ENCODE assay signal across 17 cellular contexts in the genomic region with DNA sequence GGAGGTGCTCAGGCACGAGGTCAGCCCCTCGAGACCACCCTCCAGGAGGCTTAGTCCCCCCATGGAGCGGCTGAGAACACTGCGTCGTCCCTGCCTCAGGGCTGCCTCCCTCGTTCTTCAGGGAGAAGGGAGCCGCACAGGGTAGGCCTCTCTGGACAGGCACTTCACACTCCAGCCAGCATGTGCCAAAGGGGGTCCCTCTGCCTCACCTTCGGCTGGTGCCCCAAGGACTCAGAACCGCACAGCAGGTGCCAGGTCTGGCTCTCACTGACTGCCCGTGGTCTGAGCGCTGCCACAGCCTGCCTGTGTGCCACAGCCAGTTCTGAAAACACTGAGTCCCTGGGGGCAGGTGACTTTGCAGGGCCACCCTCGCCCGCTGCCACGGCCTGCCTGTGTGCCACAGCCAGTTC. TPM values are rescaled to one million over a fixed set of nuclear protein-coding genes. Genes with fewer than 3 reads are reported as not detected.
DNase-seq lines count a peak whose midpoint lies in the region; ATAC-seq and TF ChIP-seq lines count a peak whose summit lies in the region.
"Had no signal": no experiment of that assay in that cellular context is flagged by ENCODE, and none has a peak within 500 bp of the region (broad histone marks: within the 10 kb centered on the region; RNA-seq: fewer than 3 reads in every experiment).

No MANE protein-coding gene starts in this region.

- in situ Hi-C loops in ACHN (cut with HindIII; ENCODE audit: low pct_ligation_motif_present, low pct_unique_long_range_greater_than_20kb, low sequenced_read_pairs), result no loop called here

- no peaks in the 10 kb centered on the region for H3K9me3 Mint-ChIP-seq in natural killer cell treated with Interleukin-12 subunit alpha and Interleukin-12 subunit beta and Interleukin-15 and Interleukin-18, amount 100 ng/mL, for 72 hours
- no peaks in the 10 kb centered on the region for H3K9me3 Mint-ChIP-seq in natural killer cell
- no peaks in the 10 kb centered on the region for H3K9me3 Mint-ChIP-seq in endodermal cell
- H3K9me3 Mint-ChIP-seq in neural progenitor cell, result no peaks in the 10 kb centered on the region
- H3K9me3 Mint-ChIP-seq: CD4-positive, alpha-beta T cell; H9 had no signal

- H3K27ac ChIP-seq in endodermal cell (ENCODE audit: low read depth, low read length) (no peak overlapping the region), neural progenitor cell (no peak overlapping the region)
- H3K27ac ChIP-seq: SJCRH30 had no signal

- H3K27me3 Mint-ChIP-seq in natural killer cell treated with Interleukin-12 subunit alpha and Interleukin-12 subunit beta and Interleukin-15 and Interleukin-18, amount 100 ng/mL, for 72 hours, result no peaks in the 10 kb centered on the region
- peaks cover 0 to 8% of the 10 kb centered on the region in 2 donors for H3K27me3 Mint-ChIP-seq in natural killer cell (ENCODE audit: low read depth in 2 of 2)
- H3K27me3 Mint-ChIP-seq in endodermal cell (ENCODE audit: insufficient read depth), result peaks cover 7% of the 10 kb centered on the region
- peaks cover 13% of the 10 kb centered on the region for H3K27me3 Mint-ChIP-seq in neural progenitor cell (ENCODE audit: insufficient read depth, low read depth)
- H3K27me3 Mint-ChIP-seq: CD4-positive, alpha-beta T cell had no signal

- H3K4me2 ChIP-seq in neural progenitor cell, result no peak overlapping the region

- H3K4me3 ChIP-seq in endodermal cell (ENCODE audit: low read length), result no peak overlapping the region
- H3K4me3 ChIP-seq in neural progenitor cell, result no peak overlapping the region
- H3K4me3 ChIP-seq: SJCRH30 had no signal

- H3K9ac ChIP-seq in endodermal cell (ENCODE audit: extremely low read depth, low read length, poor library complexity, severe bottlenecking), result no peak overlapping the region
- H3K9ac ChIP-seq in neural progenitor cell, result no peak overlapping the region

- 72 to 81% methylated on average over 6 to 11 of the region's 14 CpGs for WGBS in endodermal cell (ENCODE audit: insufficient coverage in 1 of 2, insufficient read length in 1 of 2), 2 experiments

- no peaks in the 10 kb centered on the region for H3K79me2 ChIP-seq in neural progenitor cell (ENCODE audit: low read depth)

- H2AFZ ChIP-seq in neural progenitor cell (replicated peaks), result no peak overlapping the region

- peaks cover 23 to 26% of the 10 kb centered on the region in 2 donors for H3K4me1 Mint-ChIP-seq in natural killer cell treated with Interleukin-12 subunit alpha and Interleukin-12 subunit beta and Interleukin-15 and Interleukin-18, amount 100 ng/mL, for 72 hours (ENCODE audit: low read depth in 2 of 2)
- H3K4me1 Mint-ChIP-seq in natural killer cell, result peaks cover 2 to 6% of the 10 kb centered on the region in 2 donors
- H3K4me1 Mint-ChIP-seq in endodermal cell, result no peaks in the 10 kb centered on the region
- peaks cover 7% of the 10 kb centered on the region for H3K4me1 Mint-ChIP-seq in neural progenitor cell

- H3K4me1 ChIP-seq in endodermal cell (ENCODE audit: control insufficient read depth, insufficient read depth, low read length) (no peaks in the 10 kb centered on the region), neural progenitor cell (peaks cover 8% of the 10 kb centered on the region)
- H3K4me1 ChIP-seq: SJCRH30 had no signal

- H3K9me3 ChIP-seq in endodermal cell (ENCODE audit: control insufficient read depth, low read length) (no peaks in the 10 kb centered on the region), neural progenitor cell (ENCODE audit: low read depth) (no peaks in the 10 kb centered on the region)
- H3K9me3 ChIP-seq: SJCRH30 had no signal

- ATAC-seq in natural killer cell treated with Interleukin-12 subunit alpha and Interleukin-12 subunit beta and Interleukin-15 and Interleukin-18, amount 100 ng/mL, for 72 hours, result no peak
- ATAC-seq in natural killer cell, result no peak
- no peak for ATAC-seq in GM18907 (IDR thresholded peaks at IDR 0.05; ENCODE audit: unreplicated experiment)
- ATAC-seq in GM18861 (IDR thresholded peaks at IDR 0.05; ENCODE audit: unreplicated experiment), result no peak

- intact Hi-C loops in natural killer cell (cut with micrococcal nuclease), result no loop called here

- H3F3A ChIP-seq in neural progenitor cell (ENCODE audit: low read depth), result peaks cover 6% of the 10 kb centered on the region

- peak overlapping the region; percentile 60 to 83 for H3K27ac Mint-ChIP-seq in natural killer cell treated with Interleukin-12 subunit alpha and Interleukin-12 subunit beta and Interleukin-15 and Interleukin-18, amount 100 ng/mL, for 72 hours
- H3K27ac Mint-ChIP-seq in natural killer cell (no peak overlapping the region), endodermal cell (no peak overlapping the region), neural progenitor cell (no peak overlapping the region)
- H3K27ac Mint-ChIP-seq: CD4-positive, alpha-beta T cell had no signal

- H3K36me3 ChIP-seq in endodermal cell (ENCODE audit: control insufficient read depth, insufficient read depth, low read length), result no peaks in the 10 kb centered on the region
- no peaks in the 10 kb centered on the region for H3K36me3 ChIP-seq in neural progenitor cell
- H3K36me3 ChIP-seq: SJCRH30 had no signal

- H3K36me3 Mint-ChIP-seq in natural killer cell treated with Interleukin-12 subunit alpha and Interleukin-12 subunit beta and Interleukin-15 and Interleukin-18, amount 100 ng/mL, for 72 hours, result peaks cover 20% of the 10 kb centered on the region
- H3K36me3 Mint-ChIP-seq in natural killer cell (no peaks in the 10 kb centered on the region), endodermal cell (ENCODE audit: low read depth) (no peaks in the 10 kb centered on the region), neural progenitor cell (no peaks in the 10 kb centered on the region)

- H3K27me3 ChIP-seq in endodermal cell (ENCODE audit: control insufficient read depth, insufficient read depth, low read length, poor library complexity, severe bottlenecking), result peaks cover 2% of the 10 kb centered on the region
- peaks cover 2% of the 10 kb centered on the region for H3K27me3 ChIP-seq in neural progenitor cell
- H3K27me3 ChIP-seq: SJCRH30 had no signal

- H3K4me3 Mint-ChIP-seq in natural killer cell treated with Interleukin-12 subunit alpha and Interleukin-12 subunit beta and Interleukin-15 and Interleukin-18, amount 100 ng/mL, for 72 hours, result peak overlapping the region; percentile 25
- H3K4me3 Mint-ChIP-seq in natural killer cell (no peak overlapping the region), endodermal cell (no peak overlapping the region), neural progenitor cell (no peak overlapping the region)
- H3K4me3 Mint-ChIP-seq: CD4-positive, alpha-beta T cell had no signal

- no peak for DNase-seq in natural killer cell treated with Interleukin-12 subunit alpha and Interleukin-12 subunit beta and Interleukin-15 and Interleukin-18, amount 100 ng/mL, for 72 hours (ENCODE audit: low spot score)
- DNase-seq in natural killer cell (no peak), endodermal cell (peak; percentile 54), neural progenitor cell (ENCODE audit: low spot score) (peak; percentile 54), ACHN (no peak), GM03348 (ENCODE audit: low spot score) (no peak)
- DNase-seq: Calu3; CD4-positive, alpha-beta T cell; DMS79; GF-D8; H9; NCI-H1417; NCI-H2081; NCI-H510A treated with DMSO at 0.1 percent for 48 hours; SJCRH30 had no signal

- no peaks in the 10 kb centered on the region for H4K20me1 ChIP-seq in neural progenitor cell (ENCODE audit: low read depth)

- TF ChIP-seq CTCF in natural killer cell (IDR thresholded peaks at IDR 0.05) (no peak), endodermal cell (conservative IDR thresholded peaks at IDR 0.05) (no peak), neural progenitor cell (IDR thresholded peaks at IDR 0.05) (no peak)

RNA-seq across cellular contexts. Expression of gene P2RX5, which starts 7.1 kb away (rescaled TPM):
- total RNA-seq in natural killer cell treated with Interleukin-12 subunit alpha and Interleukin-12 subunit beta and Interleukin-15 and Interleukin-18, amount 100 ng/mL, for 72 hours, result 1,000 to 10,000 TPM; 2,596 to 3,366 TPM
- total RNA-seq in natural killer cell (10 to 100 TPM in 1 of 3 donors, 1 to 10 TPM in 2; 7.8 to 15.4 (median 9.2) TPM), endodermal cell (under 1 TPM; 0.46 to 0.57 TPM), neural progenitor cell (ENCODE audit: low replicate concordance) (0.68 TPM in 1 of 2 replicates, not detected in the other)
- 0.36 TPM for polyA plus RNA-seq in endodermal cell (2013, experiment 1 of 2)
- 0.46 TPM for polyA plus RNA-seq in endodermal cell (2013, experiment 2 of 2)

RNA-seq across cellular contexts. Expression of gene EMC6, which starts 20.2 kb away (rescaled TPM):
- 10 to 100 TPM; 43.7 to 56.2 TPM for total RNA-seq in natural killer cell treated with Interleukin-12 subunit alpha and Interleukin-12 subunit beta and Interleukin-15 and Interleukin-18, amount 100 ng/mL, for 72 hours
- total RNA-seq in natural killer cell, result 10 to 100 TPM; 29.3 to 34.7 (median 32.1) TPM
- 10 to 100 TPM; 59.4 to 69.5 TPM for total RNA-seq in endodermal cell
- 77.3 TPM for polyA plus RNA-seq in endodermal cell (2013, experiment 1 of 2)
- 68.2 TPM for polyA plus RNA-seq in endodermal cell (2013, experiment 2 of 2)
- total RNA-seq in neural progenitor cell (ENCODE audit: low replicate concordance), result 20.0 and 53.1 TPM in 2 replicates

RNA-seq across cellular contexts. Expression of gene TAX1BP3, which starts 20.5 kb away (rescaled TPM):
- total RNA-seq in natural killer cell treated with Interleukin-12 subunit alpha and Interleukin-12 subunit beta and Interleukin-15 and Interleukin-18, amount 100 ng/mL, for 72 hours, result 100 to 1,000 TPM; 135 to 204 TPM
- 10 to 100 TPM; 15.1 to 17.0 (median 16.3) TPM for total RNA-seq in natural killer cell
- total RNA-seq in endodermal cell, result 10 to 100 TPM; 69.6 to 86.8 TPM
- polyA plus RNA-seq in endodermal cell (2013, experiment 1 of 2), result 68.5 TPM
- 73.9 TPM for polyA plus RNA-seq in endodermal cell (2013, experiment 2 of 2)
- 27.3 and 56.7 TPM in 2 replicates for total RNA-seq in neural progenitor cell (ENCODE audit: low replicate concordance)

RNA-seq across cellular contexts. Expression of gene HASPIN, which starts 34.8 kb away (rescaled TPM):
- 10 to 100 TPM; 44.2 to 64.6 TPM for total RNA-seq in natural killer cell treated with Interleukin-12 subunit alpha and Interleukin-12 subunit beta and Interleukin-15 and Interleukin-18, amount 100 ng/mL, for 72 hours
- total RNA-seq in natural killer cell (under 1 TPM; 0.33 to 0.79 (median 0.70) TPM), endodermal cell (10 to 100 TPM; 14.7 to 24.6 TPM), neural progenitor cell (ENCODE audit: low replicate concordance) (14.8 and 21.2 TPM in 2 replicates)
- polyA plus RNA-seq in endodermal cell (2013, experiment 1 of 2), result 11.6 TPM
- 11.9 TPM for polyA plus RNA-seq in endodermal cell (2013, experiment 2 of 2)

RNA-seq across cellular contexts. Expression of gene CTNS, which starts 52.3 kb away (rescaled TPM):
- 10 to 100 TPM; 11.1 to 24.5 TPM for total RNA-seq in natural killer cell treated with Interleukin-12 subunit alpha and Interleukin-12 subunit beta and Interleukin-15 and Interleukin-18, amount 100 ng/mL, for 72 hours
- 10 to 100 TPM in 1 of 3 donors, 1 to 10 TPM in 2; 7.6 to 24.2 (median 9.6) TPM for total RNA-seq in natural killer cell
- 10 to 100 TPM; 17.2 to 18.8 TPM for total RNA-seq in endodermal cell
- 16.9 TPM for polyA plus RNA-seq in endodermal cell (2013, experiment 1 of 2)
- polyA plus RNA-seq in endodermal cell (2013, experiment 2 of 2), result 14.1 TPM
- total RNA-seq in neural progenitor cell (ENCODE audit: low replicate concordance), result 9.4 and 9.9 TPM in 2 replicates

Comparison
In these comparisons a context has a peak if more than half of its experiments do, and no peak if none do; other contexts are left out.
1. H3K27ac Mint-ChIP-seq: peak in natural killer cell treated with Interleukin-12 subunit alpha and Interleukin-12 subunit beta and Interleukin-15 and Interleukin-18, amount 100 ng/mL, for 72 hours (2 of 2); none in natural killer cell (0 of 2), endodermal cell (single experiment) and neural progenitor cell (single experiment).
2. RNA of gene P2RX5, which starts 7.1 kb away (total RNA-seq): 2,596 to 3,366 TPM in natural killer cell treated with Interleukin-12 subunit alpha and Interleukin-12 subunit beta and Interleukin-15 and Interleukin-18, amount 100 ng/mL, for 72 hours; 7.8 to 15.4 TPM in natural killer cell, 0.46 to 0.57 TPM in endodermal cell and 0.68 TPM in neural progenitor cell; every median in the first group is over 100 times any median in the second.
3. DNase-seq: peak in endodermal cell (single experiment) and neural progenitor cell (single experiment); none in natural killer cell treated with Interleukin-12 subunit alpha and Interleukin-12 subunit beta and Interleukin-15 and Interleukin-18, amount 100 ng/mL, for 72 hours (single experiment), natural killer cell (single experiment), ACHN (single experiment) and GM03348 (single experiment).